In the genomic region with DNA sequence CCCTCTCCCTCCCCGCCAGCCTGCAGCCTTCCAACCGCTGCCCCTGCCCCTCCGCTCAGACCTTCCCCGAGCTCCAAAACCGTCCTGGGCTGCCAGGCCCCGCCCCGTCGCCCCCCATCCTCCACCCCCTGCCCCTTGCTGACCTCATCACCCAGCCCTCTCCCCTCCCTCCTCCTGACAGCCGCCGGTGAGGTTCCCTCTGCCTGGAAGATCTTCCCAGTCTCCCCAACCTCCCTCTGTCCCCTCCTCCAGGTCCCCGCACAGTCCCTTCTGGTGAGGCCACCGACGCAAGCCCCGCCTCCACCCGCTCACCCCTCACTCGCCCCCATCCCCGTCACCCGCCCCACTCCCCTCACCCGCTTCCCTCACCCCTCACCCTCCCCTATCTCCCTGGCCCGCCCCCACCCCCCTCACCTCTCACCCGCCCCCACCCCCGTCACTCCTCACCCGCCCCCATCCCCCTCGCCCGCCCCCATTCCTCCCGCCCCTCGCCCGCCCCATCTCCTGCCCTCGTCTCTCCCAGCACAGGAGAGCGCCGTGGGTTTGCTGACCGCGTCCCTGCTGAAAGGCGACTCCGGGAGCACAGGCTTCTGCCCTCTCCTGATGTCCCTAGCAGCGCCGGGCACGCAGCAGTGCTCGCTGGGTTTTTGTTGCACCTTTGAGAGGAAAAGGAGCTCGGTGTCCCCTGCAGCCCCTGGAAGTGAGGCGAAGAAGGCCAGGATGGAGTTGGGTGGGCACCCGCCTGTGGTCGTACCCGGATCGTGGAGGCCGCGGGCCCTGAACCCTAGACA, we compare ENCODE assay signal across 1 cellular context.
TF ChIP-seq lines count a peak whose summit lies in the region.

No MANE protein-coding gene starts in this region.

TF ChIP-seq in HepG2, 621 proteins besides CTCF, POLR2A, EP300 and RAD21:
- TF ChIP-seq ZNF775 (CRISPR knock-in tag; IDR thresholded peaks at IDR 0.05; ENCODE audit: borderline replicate concordance) (no peak), BORCS8-MEF2B (CRISPR knock-in tag; IDR thresholded peaks at IDR 0.05) (no peak), ZNF572 (CRISPR knock-in tag; IDR thresholded peaks at IDR 0.05) (0 out of 2 replicates have a peak, but pooled peaks have one; percentile 10), SMARCC2 (IDR thresholded peaks at IDR 0.05) (no peak), XBP1 (CRISPR knock-in tag; IDR thresholded peaks at IDR 0.05) (no peak), HNRNPK (IDR thresholded peaks at IDR 0.05; ENCODE audit: low read depth, low read length, poor library complexity, severe bottlenecking) (peak; percentile 64), ZNF263 (CRISPR knock-in tag; IDR thresholded peaks at IDR 0.05) (peak; percentile 80), RORA (CRISPR knock-in tag; IDR thresholded peaks at IDR 0.05) (no peak), KAT2B (IDR thresholded peaks at IDR 0.05; ENCODE audit: borderline replicate concordance, low read depth, low read length) (no peak), HDAC1 (CRISPR knock-in tag; IDR thresholded peaks at IDR 0.05) (peak; percentile 23; the same call in 1 of the 2 replicates), TEAD2 (CRISPR knock-in tag; IDR thresholded peaks at IDR 0.05) (no peak), HOXD1 (CRISPR knock-in tag; IDR thresholded peaks at IDR 0.05) (0 out of 2 replicates have a peak, but pooled peaks have one; percentile 29), ZNF558 (CRISPR knock-in tag; IDR thresholded peaks at IDR 0.05; ENCODE audit: borderline replicate concordance) (0 out of 2 replicates have a peak, but pooled peaks have one; percentile 10), ZNF205 (CRISPR knock-in tag; IDR thresholded peaks at IDR 0.05) (0 out of 2 replicates have a peak, but pooled peaks have one; percentile 7), SALL1 (CRISPR knock-in tag; IDR thresholded peaks at IDR 0.05) (peak; percentile 2; the same call in 1 of the 2 replicates), ZNF777 (CRISPR knock-in tag; IDR thresholded peaks at IDR 0.05) (peak; percentile 40; the same call in 1 of the 2 replicates), ZNF160 (CRISPR knock-in tag; IDR thresholded peaks at IDR 0.05) (0 out of 2 replicates have a peak, but pooled peaks have one; percentile 31), ZNF451 (CRISPR knock-in tag; IDR thresholded peaks at IDR 0.05) (0 out of 2 replicates have a peak, but pooled peaks have one; percentile 22)
- TF ChIP-seq, protein P1, sequence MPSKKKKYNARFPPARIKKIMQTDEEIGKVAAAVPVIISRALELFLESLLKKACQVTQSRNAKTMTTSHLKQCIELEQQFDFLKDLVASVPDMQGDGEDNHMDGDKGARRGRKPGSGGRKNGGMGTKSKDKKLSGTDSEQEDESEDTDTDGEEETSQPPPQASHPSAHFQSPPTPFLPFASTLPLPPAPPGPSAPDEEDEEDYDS (CRISPR knock-in tag; IDR thresholded peaks at IDR 0.05): no peak
- TF ChIP-seq, protein P2, sequence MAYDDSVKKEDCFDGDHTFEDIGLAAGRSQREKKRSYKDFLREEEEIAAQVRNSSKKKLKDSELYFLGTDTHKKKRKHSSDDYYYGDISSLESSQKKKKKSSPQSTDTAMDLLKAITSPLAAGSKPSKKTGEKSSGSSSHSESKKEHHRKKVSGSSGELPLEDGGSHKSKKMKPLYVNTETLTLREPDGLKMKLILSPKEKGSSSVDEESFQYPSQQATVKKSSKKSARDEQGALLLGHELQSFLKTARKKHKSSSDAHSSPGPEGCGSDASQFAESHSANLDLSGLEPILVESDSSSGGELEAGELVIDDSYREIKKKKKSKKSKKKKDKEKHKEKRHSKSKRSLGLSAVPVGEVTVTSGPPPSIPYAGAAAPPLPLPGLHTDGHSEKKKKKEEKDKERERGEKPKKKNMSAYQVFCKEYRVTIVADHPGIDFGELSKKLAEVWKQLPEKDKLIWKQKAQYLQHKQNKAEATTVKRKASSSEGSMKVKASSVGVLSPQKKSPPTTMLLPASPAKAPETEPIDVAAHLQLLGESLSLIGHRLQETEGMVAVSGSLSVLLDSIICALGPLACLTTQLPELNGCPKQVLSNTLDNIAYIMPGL (CRISPR knock-in tag; IDR thresholded peaks at IDR 0.05; ENCODE audit: borderline replicate concordance in 1 of 2, low read depth in 1 of 2): no peak; a peak in 1 of 4 replicates
